1 cellular context compared by ENCODE assay signal in genomic region chr5:114898602-114899001, GRCh38.
TF ChIP-seq lines count a peak whose summit lies in the region.

No MANE protein-coding gene starts in this region.

TF ChIP-seq in SK-N-SH, 30 proteins besides CTCF, POLR2A, EP300 and RAD21 (continued from another document):
- TF ChIP-seq MAX (IDR thresholded peaks at IDR 0.05; ENCODE audit: low read depth) = no peak
- no peak for TF ChIP-seq NFIC (IDR thresholded peaks at IDR 0.05; ENCODE audit: borderline replicate concordance)
- no peak for TF ChIP-seq FOXM1 (IDR thresholded peaks at IDR 0.05; ENCODE audit: low read depth)
- no peak for TF ChIP-seq MEF2A (IDR thresholded peaks at IDR 0.05; ENCODE audit: borderline replicate concordance, low read depth)
- no peak for TF ChIP-seq USF1 (IDR thresholded peaks at IDR 0.05; ENCODE audit: borderline replicate concordance, low read depth)
- TF ChIP-seq POLR2AphosphoS5 (IDR thresholded peaks at IDR 0.05; ENCODE audit: low read depth, low read length) = no peak
TF ChIP-seq in SK-N-SH: peak in this region for 0.
